ENCODE assay signal across 1 cellular context in genomic region chr5:140822281-140822629, GRCh38.
TF ChIP-seq lines count a peak whose summit lies in the region.

No MANE protein-coding gene starts in this region.

TF ChIP-seq in HepG2, 621 proteins besides CTCF, POLR2A, EP300 and RAD21:
- TF ChIP-seq NFKB2 (CRISPR knock-in tag; IDR thresholded peaks at IDR 0.05; ENCODE audit: borderline replicate concordance) (no peak), ZNF713 (CRISPR knock-in tag; IDR thresholded peaks at IDR 0.05) (no peak), ETV6 (CRISPR knock-in tag; conservative IDR thresholded peaks at IDR 0.05) (no peak), CBX2 (IDR thresholded peaks at IDR 0.05; ENCODE audit: low read depth, low read length) (no peak), CBX2 (CRISPR knock-in tag; IDR thresholded peaks at IDR 0.05; ENCODE audit: low read depth) (no peak), GFI1 (CRISPR knock-in tag; IDR thresholded peaks at IDR 0.05; ENCODE audit: borderline replicate concordance) (no peak), ZNF432 (CRISPR knock-in tag; IDR thresholded peaks at IDR 0.05; ENCODE audit: borderline replicate concordance) (no peak)
- TF ChIP-seq, protein P1, sequence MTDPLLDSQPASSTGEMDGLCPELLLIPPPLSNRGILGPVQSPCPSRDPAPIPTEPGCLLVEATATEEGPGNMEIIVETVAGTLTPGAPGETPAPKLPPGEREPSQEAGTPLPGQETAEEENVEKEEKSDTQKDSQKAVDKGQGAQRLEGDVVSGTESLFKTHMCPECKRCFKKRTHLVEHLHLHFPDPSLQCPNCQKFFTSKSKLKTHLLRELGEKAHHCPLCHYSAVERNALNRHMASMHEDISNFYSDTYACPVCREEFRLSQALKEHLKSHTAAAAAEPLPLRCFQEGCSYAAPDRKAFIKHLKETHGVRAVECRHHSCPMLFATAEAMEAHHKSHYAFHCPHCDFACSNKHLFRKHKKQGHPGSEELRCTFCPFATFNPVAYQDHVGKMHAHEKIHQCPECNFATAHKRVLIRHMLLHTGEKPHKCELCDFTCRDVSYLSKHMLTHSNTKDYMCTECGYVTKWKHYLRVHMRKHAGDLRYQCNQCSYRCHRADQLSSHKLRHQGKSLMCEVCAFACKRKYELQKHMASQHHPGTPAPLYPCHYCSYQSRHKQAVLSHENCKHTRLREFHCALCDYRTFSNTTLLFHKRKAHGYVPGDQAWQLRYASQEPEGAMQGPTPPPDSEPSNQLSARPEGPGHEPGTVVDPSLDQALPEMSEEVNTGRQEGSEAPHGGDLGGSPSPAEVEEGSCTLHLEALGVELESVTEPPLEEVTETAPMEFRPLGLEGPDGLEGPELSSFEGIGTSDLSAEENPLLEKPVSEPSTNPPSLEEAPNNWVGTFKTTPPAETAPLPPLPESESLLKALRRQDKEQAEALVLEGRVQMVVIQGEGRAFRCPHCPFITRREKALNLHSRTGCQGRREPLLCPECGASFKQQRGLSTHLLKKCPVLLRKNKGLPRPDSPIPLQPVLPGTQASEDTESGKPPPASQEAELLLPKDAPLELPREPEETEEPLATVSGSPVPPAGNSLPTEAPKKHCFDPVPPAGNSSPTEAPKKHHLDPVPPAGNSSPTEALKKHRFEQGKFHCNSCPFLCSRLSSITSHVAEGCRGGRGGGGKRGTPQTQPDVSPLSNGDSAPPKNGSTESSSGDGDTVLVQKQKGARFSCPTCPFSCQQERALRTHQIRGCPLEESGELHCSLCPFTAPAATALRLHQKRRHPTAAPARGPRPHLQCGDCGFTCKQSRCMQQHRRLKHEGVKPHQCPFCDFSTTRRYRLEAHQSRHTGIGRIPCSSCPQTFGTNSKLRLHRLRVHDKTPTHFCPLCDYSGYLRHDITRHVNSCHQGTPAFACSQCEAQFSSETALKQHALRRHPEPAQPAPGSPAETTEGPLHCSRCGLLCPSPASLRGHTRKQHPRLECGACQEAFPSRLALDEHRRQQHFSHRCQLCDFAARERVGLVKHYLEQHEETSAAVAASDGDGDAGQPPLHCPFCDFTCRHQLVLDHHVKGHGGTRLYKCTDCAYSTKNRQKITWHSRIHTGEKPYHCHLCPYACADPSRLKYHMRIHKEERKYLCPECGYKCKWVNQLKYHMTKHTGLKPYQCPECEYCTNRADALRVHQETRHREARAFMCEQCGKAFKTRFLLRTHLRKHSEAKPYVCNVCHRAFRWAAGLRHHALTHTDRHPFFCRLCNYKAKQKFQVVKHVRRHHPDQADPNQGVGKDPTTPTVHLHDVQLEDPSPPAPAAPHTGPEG (CRISPR knock-in tag; IDR thresholded peaks at IDR 0.05), result no peak
- TF ChIP-seq, protein P2, sequence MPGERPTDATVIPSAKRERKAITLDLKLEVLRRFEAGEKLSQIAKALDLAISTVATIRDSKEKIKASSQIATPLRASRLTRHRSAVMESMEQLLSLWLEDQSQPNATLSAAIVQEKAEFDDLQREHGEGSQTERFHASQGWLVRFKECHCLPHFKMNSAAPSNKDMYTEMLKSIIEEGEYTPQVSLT (CRISPR knock-in tag; IDR thresholded peaks at IDR 0.05; ENCODE audit: borderline replicate concordance, low read depth), result no peak
TF ChIP-seq in HepG2: peak in this region for 0.
